In genomic region chr6:40343318-40343886, GRCh38 we compare ENCODE assay signal across 19 cellular contexts.
DNase-seq lines count a peak whose midpoint lies in the region; ATAC-seq and TF ChIP-seq lines count a peak whose summit lies in the region.
"Had no signal": no experiment of that assay in that cellular context is flagged by ENCODE, and none has a peak within 500 bp of the region (broad histone marks: within the 10 kb centered on the region; RNA-seq: fewer than 3 reads in every experiment).

No MANE protein-coding gene starts in this region.

- H3K14ac ChIP-seq in H9 (ENCODE audit: insufficient read depth, low read length) = no peak overlapping the region

- H2AFZ ChIP-seq in DND-41 (ENCODE audit: low read depth, low read length) (no peak overlapping the region), H9 (ENCODE audit: low read length) (no peak overlapping the region)

- H2AK5ac ChIP-seq in H9 (ENCODE audit: insufficient read length, low read length) = no peak overlapping the region

- H3K79me2 ChIP-seq in DND-41 (ENCODE audit: insufficient read depth, low read length) (no peaks in the 10 kb centered on the region), H9 (ENCODE audit: insufficient read depth, low read length) (no peaks in the 10 kb centered on the region)

- no peak overlapping the region for H3K4me3 Mint-ChIP-seq in H9
- no peak overlapping the region for H3K4me3 Mint-ChIP-seq in osteocyte (ENCODE audit: unreplicated experiment)
- H3K4me3 Mint-ChIP-seq: CD4-positive, alpha-beta T cell; HFFc6 had no signal

- H3K9me3 Mint-ChIP-seq in H9 (no peaks in the 10 kb centered on the region; a peak in 1 of 5 replicates), osteocyte (ENCODE audit: unreplicated experiment) (no peaks in the 10 kb centered on the region)
- H3K9me3 Mint-ChIP-seq: CD4-positive, alpha-beta T cell had no signal

- H3K4me2 ChIP-seq in DND-41 (ENCODE audit: insufficient read depth, low read length) (no peak overlapping the region), H9 (ENCODE audit: insufficient read depth, insufficient read length, low read length) (no peak overlapping the region)
- H3K4me2 ChIP-seq: KMS-11 had no signal

- intact Hi-C loops in vagina (cut with DNase I) = no loop called here

- H4K20me1 ChIP-seq in DND-41 (ENCODE audit: insufficient read depth, low read length) (no peaks in the 10 kb centered on the region), H9 (ENCODE audit: control insufficient read depth, insufficient read depth, insufficient read length) (no peaks in the 10 kb centered on the region)

- no peaks in the 10 kb centered on the region for H3K9me3 ChIP-seq in DND-41 (ENCODE audit: insufficient read depth, low read length, severe bottlenecking)
- no peaks in the 10 kb centered on the region for H3K9me3 ChIP-seq in H9 (ENCODE audit: control insufficient read depth, low read depth, low read length)
- no peaks in the 10 kb centered on the region for H3K9me3 ChIP-seq in vagina

- H2BK120ac ChIP-seq in H9 (ENCODE audit: low read depth, low read length, poor library complexity, severe bottlenecking) = no peak overlapping the region

- peaks cover 15% of the 10 kb centered on the region for H3K4me1 ChIP-seq in DND-41 (ENCODE audit: insufficient read depth, low read length)
- peaks cover 11% of the 10 kb centered on the region; the same call in 1 of the 2 replicates for H3K4me1 ChIP-seq in H9 (ENCODE audit: insufficient read depth, low read length)
- no peaks in the 10 kb centered on the region for H3K4me1 ChIP-seq in vagina

- no peak for TF ChIP-seq POLR2A in vagina (IDR thresholded peaks at IDR 0.05)

- H3K27ac Mint-ChIP-seq in H9 (peak overlapping the region in 1 of 3 experiments; percentile 87; a peak in 1 of 7 replicates), osteocyte (ENCODE audit: unreplicated experiment) (no peak overlapping the region)
- H3K27ac Mint-ChIP-seq: CD4-positive, alpha-beta T cell; HFFc6 had no signal

- H2BK20ac ChIP-seq in H9 (ENCODE audit: low read depth, low read length, poor library complexity, severe bottlenecking) = no peak overlapping the region

- TF ChIP-seq CTCF in DND-41 (IDR thresholded peaks at IDR 0.05; ENCODE audit: borderline replicate concordance, extremely low read depth, low read length, poor library complexity, severe bottlenecking) = no peak
- TF ChIP-seq CTCF in H9 (conservative IDR thresholded peaks at IDR 0.05) = no peak
- no peak for TF ChIP-seq CTCF in osteocyte (IDR thresholded peaks at IDR 0.05)
- TF ChIP-seq CTCF in vagina (IDR thresholded peaks at IDR 0.05) = no peak

- no peak overlapping the region for H4K91ac ChIP-seq in H9 (ENCODE audit: insufficient read length, low read depth, low read length)

- no peak overlapping the region for H3K4me3 ChIP-seq in DND-41 (ENCODE audit: low read depth in 1 of 2, low read length in 2 of 2)
- H3K4me3 ChIP-seq in vagina = no peak overlapping the region

- H3K4ac ChIP-seq in H9 (ENCODE audit: low read depth, low read length) = no peak overlapping the region

- H3K23me2 ChIP-seq in H9 (ENCODE audit: insufficient read length, low read depth, low read length, poor library complexity, severe bottlenecking) = no peaks in the 10 kb centered on the region

- no peak overlapping the region for H4K8ac ChIP-seq in H9 (replicated peaks; ENCODE audit: insufficient read length, low read depth, low read length)

- ATAC-seq in DND-41 (ENCODE audit: insufficient read depth, low read depth) (no peak), GM19397 (IDR thresholded peaks at IDR 0.05; ENCODE audit: unreplicated experiment) (no peak), HG02610 (IDR thresholded peaks at IDR 0.05; ENCODE audit: unreplicated experiment) (no peak), GM19455 (IDR thresholded peaks at IDR 0.05; ENCODE audit: unreplicated experiment) (no peak)
- ATAC-seq: HepG2 had no signal

- H3K79me1 ChIP-seq in H9 (ENCODE audit: insufficient read depth, low read depth, low read length, poor library complexity, severe bottlenecking) = no peaks in the 10 kb centered on the region

- no peaks in the 10 kb centered on the region for H3K36me3 Mint-ChIP-seq in H9 (ENCODE audit: insufficient read depth in 1 of 3, low read depth in 3 of 3)
- H3K36me3 Mint-ChIP-seq in osteocyte (ENCODE audit: unreplicated experiment) = no peaks in the 10 kb centered on the region

- H3T11ph ChIP-seq in H9 (ENCODE audit: low read length) = no peak overlapping the region

- no CpG with 5 or more reads among the region's 2 CpGs for WGBS in H9 (ENCODE audit: extremely low coverage, insufficient read length, low lambda C conversion rate)

- H3K23ac ChIP-seq in H9 (ENCODE audit: insufficient read length, low read depth, low read length) = no peak overlapping the region

- H3K18ac ChIP-seq in H9 (ENCODE audit: insufficient read length, low read depth, low read length) = no peak overlapping the region

- H3K27me3 ChIP-seq in DND-41 (ENCODE audit: insufficient read depth, low read length, poor library complexity) (no peaks in the 10 kb centered on the region), H9 (ENCODE audit: insufficient read depth, low read length) (no peaks in the 10 kb centered on the region), vagina (no peaks in the 10 kb centered on the region)

- no peak overlapping the region for H2BK12ac ChIP-seq in H9 (ENCODE audit: insufficient read length, low read depth, low read length)

- H3K56ac ChIP-seq in H9 (ENCODE audit: insufficient read length, low read depth, low read length) = no peak overlapping the region

- H3K27ac ChIP-seq in DND-41 (ENCODE audit: low read length) = no peak overlapping the region
- H3K27ac ChIP-seq in H9 (ENCODE audit: insufficient read length, low read depth, low read length) = no peak overlapping the region
- peak overlapping the region; percentile 10 for H3K27ac ChIP-seq in angular gyrus (ENCODE audit: low read depth, low read length)
- H3K27ac ChIP-seq in vagina = no peak overlapping the region
- H3K27ac ChIP-seq: KMS-11 had no signal

- no peak overlapping the region for H4K5ac ChIP-seq in H9 (ENCODE audit: insufficient read length, low read depth, low read length)

- no peak overlapping the region for H2BK5ac ChIP-seq in H9 (ENCODE audit: insufficient read length, low read length)

- H3K4me1 Mint-ChIP-seq in H9 (peaks cover 61 to 69% of the 10 kb centered on the region in 2 experiments), osteocyte (ENCODE audit: unreplicated experiment) (no peaks in the 10 kb centered on the region)

- H2BK15ac ChIP-seq in H9 (ENCODE audit: low read depth, low read length) = no peak overlapping the region

- DNase-seq in DND-41 (peak; percentile 3), H9 (peak; percentile 20), osteocyte (ENCODE audit: extremely low spot score, unreplicated experiment) (peak; percentile 68), vagina (ENCODE audit: extremely low spot score in 2 of 2) (no peak)
- DNase-seq: Calu3, DMS79 treated with DMSO at 0.1 percent for 48 hours, GF-D8, HFFc6, NCI-H1105, NCI-H1694, OCI-M1, SHP77 treated with DMSO at 0.1 percent for 48 hours had no signal

- peaks cover 4% of the 10 kb centered on the region for H3K27me3 Mint-ChIP-seq in H9 (ENCODE audit: low read depth)
- H3K27me3 Mint-ChIP-seq in osteocyte (ENCODE audit: unreplicated experiment) = peaks cover 21% of the 10 kb centered on the region
- H3K27me3 Mint-ChIP-seq: CD4-positive, alpha-beta T cell had no signal

- H3K36me3 ChIP-seq in DND-41 (ENCODE audit: insufficient read depth, low read length) = no peaks in the 10 kb centered on the region
- no peaks in the 10 kb centered on the region for H3K36me3 ChIP-seq in vagina

- H3K9ac ChIP-seq in DND-41 (ENCODE audit: low read depth, low read length) (no peak overlapping the region), H9 (ENCODE audit: extremely low read depth, insufficient read length, low read length) (no peak overlapping the region)
- H3K9ac ChIP-seq: KMS-11 had no signal

Comparison
In these comparisons a context has a peak if more than half of its experiments do, and no peak if none do; other contexts are left out.
1. DNase-seq: peak in DND-41 (single experiment), H9 (single experiment) and osteocyte (single experiment); none in vagina (0 of 2).